8 cellular contexts compared by ENCODE assay signal in the genomic region with DNA sequence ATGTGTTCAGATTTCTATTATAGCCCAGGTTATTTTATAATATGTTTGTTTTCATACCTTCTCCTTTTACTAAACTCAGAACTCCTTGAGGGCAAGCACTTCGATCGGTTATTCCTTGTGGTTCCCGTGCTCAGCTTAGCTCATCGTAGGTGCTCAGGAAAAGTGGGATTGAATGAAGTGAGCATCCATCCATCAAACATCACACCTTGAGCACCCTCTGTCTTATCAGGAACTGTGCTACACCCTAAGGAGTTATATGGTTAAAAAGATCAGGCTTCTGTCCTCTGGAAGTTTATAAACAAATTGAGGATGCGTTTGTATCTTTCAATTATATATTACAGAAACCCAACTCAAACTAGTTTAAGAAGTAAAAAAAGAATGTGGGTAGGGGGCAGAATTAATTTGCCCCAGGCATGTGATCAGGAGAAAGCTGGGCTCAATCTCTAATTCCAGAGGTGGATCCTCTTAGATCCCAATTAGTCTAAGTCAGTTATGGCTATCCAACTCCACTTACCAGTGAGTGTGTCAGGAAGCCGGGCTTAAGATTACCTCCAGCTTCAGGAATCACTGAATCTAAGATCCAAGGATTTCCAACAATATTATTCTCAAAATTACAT. TPM values are rescaled to one million over a fixed set of nuclear protein-coding genes. Genes with fewer than 3 reads are reported as not detected.
DNase-seq lines count a peak whose midpoint lies in the region; ATAC-seq and TF ChIP-seq lines count a peak whose summit lies in the region.

No MANE protein-coding gene starts in this region.

- no peaks in the 10 kb centered on the region for H3K27me3 Mint-ChIP-seq in activated naive CD4-positive, alpha-beta T cell treated with anti-CD3 and anti-CD28 coated beads for 36 hours (ENCODE audit: low read depth)
- no peaks in the 10 kb centered on the region for H3K27me3 Mint-ChIP-seq in stimulated activated memory B cell treated with anti-CD40 and anti-IgM and Interleukin-4, amounts not matched to agents 10 μg/mL and 1 μg/mL and 100 μg/mL, for 72 hours

- H3K36me3 Mint-ChIP-seq in activated naive CD4-positive, alpha-beta T cell treated with anti-CD3 and anti-CD28 coated beads for 36 hours (ENCODE audit: low read depth): no peaks in the 10 kb centered on the region
- no peaks in the 10 kb centered on the region for H3K36me3 Mint-ChIP-seq in stimulated activated memory B cell treated with anti-CD40 and anti-IgM and Interleukin-4, amounts not matched to agents 10 μg/mL and 1 μg/mL and 100 μg/mL, for 72 hours

- H3K4me3 Mint-ChIP-seq in activated naive CD4-positive, alpha-beta T cell treated with anti-CD3 and anti-CD28 coated beads for 36 hours: no peak overlapping the region
- no peak overlapping the region for H3K4me3 Mint-ChIP-seq in stimulated activated memory B cell treated with anti-CD40 and anti-IgM and Interleukin-4, amounts not matched to agents 10 μg/mL and 1 μg/mL and 100 μg/mL, for 72 hours

- peaks cover 9 to 22% (median 15%) of the 10 kb centered on the region in 4 donors for H3K4me1 ChIP-seq in upper lobe of left lung

- no peaks in the 10 kb centered on the region for H3K27me3 ChIP-seq in upper lobe of left lung

- DNase-seq in activated naive CD4-positive, alpha-beta T cell treated with anti-CD3 and anti-CD28 coated beads for 36 hours: peak; percentile 17
- no peak for DNase-seq in activated naive CD4-positive, alpha-beta T cell treated with Interleukin-2 at 50 U/mL for 16 hours
- peak; percentile 21 for DNase-seq in NCI-H524 treated with DMSO at 0.1 percent for 48 hours (lab: John Stamatoyannopoulos, UW)
- no peak for DNase-seq in epithelial cell of proximal tubule (ENCODE audit: low read depth)
- no peak for DNase-seq in upper lobe of left lung
- no peak for DNase-seq in cerebellum (ENCODE audit: low spot score)

- peak; percentile 76 for TF ChIP-seq CTCF in epithelial cell of proximal tubule (conservative IDR thresholded peaks at IDR 0.05; ENCODE audit: low read depth, low read length)
- TF ChIP-seq CTCF in upper lobe of left lung (IDR thresholded peaks at IDR 0.05): peak in 4 of 6 experiments; percentile 14 to 29 (median 20)

- H3K4me3 ChIP-seq in epithelial cell of proximal tubule (ENCODE audit: low read depth, low read length): no peak overlapping the region
- no peak overlapping the region for H3K4me3 ChIP-seq in upper lobe of left lung

- intact Hi-C loops in activated naive CD4-positive, alpha-beta T cell treated with anti-CD3 and anti-CD28 coated beads for 36 hours (cut with micrococcal nuclease): loop anchor here (1.0 to 10.0 kb wide), 4 partner anchors 119 to 636 kb away; no protein-coding TSS in a partner anchor

- H3K9me3 ChIP-seq in upper lobe of left lung: no peaks in the 10 kb centered on the region

- peaks cover 28% of the 10 kb centered on the region for H3K4me1 Mint-ChIP-seq in activated naive CD4-positive, alpha-beta T cell treated with anti-CD3 and anti-CD28 coated beads for 36 hours (ENCODE audit: low read depth)
- H3K4me1 Mint-ChIP-seq in stimulated activated memory B cell treated with anti-CD40 and anti-IgM and Interleukin-4, amounts not matched to agents 10 μg/mL and 1 μg/mL and 100 μg/mL, for 72 hours: peaks cover 12% of the 10 kb centered on the region

- no peak overlapping the region for H3K27ac ChIP-seq in upper lobe of left lung

- H3K36me3 ChIP-seq in upper lobe of left lung: no peaks in the 10 kb centered on the region

- CTCF ChIA-PET in activated naive CD4-positive, alpha-beta T cell treated with anti-CD3 and anti-CD28 coated beads for 36 hours (lab: Charles Lee): interaction anchor here (0.7 to 2.6 kb wide), 16 partner anchors 13 to 450 kb away, joined by 3 to 15 read pairs (median 5); no protein-coding TSS in a partner anchor

- H3K27ac Mint-ChIP-seq in activated naive CD4-positive, alpha-beta T cell treated with anti-CD3 and anti-CD28 coated beads for 36 hours: no peak overlapping the region
- no peak overlapping the region for H3K27ac Mint-ChIP-seq in stimulated activated memory B cell treated with anti-CD40 and anti-IgM and Interleukin-4, amounts not matched to agents 10 μg/mL and 1 μg/mL and 100 μg/mL, for 72 hours

- ATAC-seq in upper lobe of left lung (ENCODE audit: low FRiP score in 2 of 2) (no peak), GM21825 (IDR thresholded peaks at IDR 0.05; ENCODE audit: unreplicated experiment) (no peak)
- ATAC-seq in stimulated activated memory B cell treated with anti-CD40 and anti-IgM and Interleukin-4, amounts not matched to agents 10 μg/mL and 1 μg/mL and 100 μg/mL, for 72 hours: no peak

- H3K9me3 Mint-ChIP-seq in activated naive CD4-positive, alpha-beta T cell treated with anti-CD3 and anti-CD28 coated beads for 36 hours: no peaks in the 10 kb centered on the region
- no peaks in the 10 kb centered on the region for H3K9me3 Mint-ChIP-seq in stimulated activated memory B cell treated with anti-CD40 and anti-IgM and Interleukin-4, amounts not matched to agents 10 μg/mL and 1 μg/mL and 100 μg/mL, for 72 hours

- no peak for TF ChIP-seq EP300 in upper lobe of left lung (IDR thresholded peaks at IDR 0.05)

- 73 to 77% methylated on average over 6 of the region's 6 CpGs for WGBS in upper lobe of left lung, 2 donors

- no peak for TF ChIP-seq POLR2A in upper lobe of left lung (IDR thresholded peaks at IDR 0.05)

RNA-seq across cellular contexts. Expression of gene RRAS2, which starts 59.9 kb away (rescaled TPM):
- 10 to 100 TPM; 36.6 to 36.8 TPM for total RNA-seq in activated naive CD4-positive, alpha-beta T cell treated with anti-CD3 and anti-CD28 coated beads for 36 hours
- total RNA-seq in epithelial cell of proximal tubule (86.7 and 90.0 TPM in 2 replicates), upper lobe of left lung (10 to 100 TPM; 23.0 to 70.4 (median 40.2) TPM), cerebellum (29.8 TPM)

Comparison
In these comparisons a context has a peak if more than half of its experiments do, and no peak if none do; other contexts are left out.
1. DNase-seq: peak in activated naive CD4-positive, alpha-beta T cell treated with anti-CD3 and anti-CD28 coated beads for 36 hours (single experiment) and NCI-H524 treated with DMSO at 0.1 percent for 48 hours (single experiment); none in activated naive CD4-positive, alpha-beta T cell treated with Interleukin-2 at 50 U/mL for 16 hours (single experiment), epithelial cell of proximal tubule (single experiment), upper lobe of left lung (0 of 2) and cerebellum (single experiment).